ENCODE assay signal across 1 cellular context in genomic region chr16:2869502-2870064, GRCh38.
TF ChIP-seq lines count a peak whose summit lies in the region.

No MANE protein-coding gene starts in this region.

TF ChIP-seq in GM12878, 131 proteins besides CTCF, POLR2A, EP300 and RAD21:
- no peak for TF ChIP-seq ETV6 (conservative IDR thresholded peaks at IDR 0.05 in 1 of 2, IDR thresholded peaks at IDR 0.05 in 1 of 2; ENCODE audit: borderline replicate concordance in 1 of 2, low read depth in 1 of 2)
- TF ChIP-seq HCFC1 (IDR thresholded peaks at IDR 0.05; ENCODE audit: low read length) = no peak
- no peak for TF ChIP-seq ZNF687 (IDR thresholded peaks at IDR 0.05)
- TF ChIP-seq POLR2AphosphoS5 (IDR thresholded peaks at IDR 0.05; ENCODE audit: low read length) = no peak
- TF ChIP-seq IRF4 (IDR thresholded peaks at IDR 0.05; ENCODE audit: low read depth, low read length) = no peak
- TF ChIP-seq CBFB (IDR thresholded peaks at IDR 0.05; ENCODE audit: low read depth) = no peak
- no peak for TF ChIP-seq IRF5 (IDR thresholded peaks at IDR 0.05; ENCODE audit: borderline replicate concordance)
- no peak for TF ChIP-seq TCF3 (IDR thresholded peaks at IDR 0.05; ENCODE audit: borderline replicate concordance, insufficient read depth, low read depth, low read length)
- no peak for TF ChIP-seq SP1 (IDR thresholded peaks at IDR 0.05; ENCODE audit: low read depth, low read length)
TF ChIP-seq in GM12878: peak in this region for 0.
